8 cellular contexts compared by ENCODE assay signal in genomic region chr11:19742595-19743292, GRCh38. TPM values are rescaled to one million over a fixed set of nuclear protein-coding genes. Genes with fewer than 3 reads are reported as not detected.
DNase-seq lines count a peak whose midpoint lies in the region; ATAC-seq and TF ChIP-seq lines count a peak whose summit lies in the region.

No MANE protein-coding gene starts in this region.

- no peaks in the 10 kb centered on the region for H3K36me3 ChIP-seq in CD8-positive, alpha-beta memory T cell (ENCODE audit: insufficient read depth, low read length)
- no peaks in the 10 kb centered on the region for H3K36me3 ChIP-seq in KMS-11 (ENCODE audit: insufficient read depth)
- no peaks in the 10 kb centered on the region for H3K36me3 ChIP-seq in RWPE2 (ENCODE audit: low read depth)
- no peaks in the 10 kb centered on the region for H3K36me3 ChIP-seq in trophoblast cell (ENCODE audit: control insufficient read depth in 1 of 2, insufficient read depth in 2 of 2, low read length in 2 of 2)
- no peaks in the 10 kb centered on the region for H3K36me3 ChIP-seq in upper lobe of right lung

- TF ChIP-seq CTCF in KMS-11 (conservative IDR thresholded peaks at IDR 0.05; ENCODE audit: low read depth, low read length) (peak; percentile 85), RWPE2 (IDR thresholded peaks at IDR 0.05; ENCODE audit: poor library complexity, severe bottlenecking) (peak; percentile 92), upper lobe of right lung (IDR thresholded peaks at IDR 0.05) (peak; percentile 92)

- no peak overlapping the region for H4K12ac ChIP-seq in trophoblast cell (ENCODE audit: low read depth, low read length)

- no peaks in the 10 kb centered on the region for H3K4me1 Mint-ChIP-seq in CD8-positive, alpha-beta memory T cell

- H3K27me3 ChIP-seq in CD8-positive, alpha-beta memory T cell (ENCODE audit: insufficient read depth, low read length, poor library complexity, severe bottlenecking) = no peaks in the 10 kb centered on the region
- H3K27me3 ChIP-seq in KMS-11 (ENCODE audit: insufficient read depth, low read depth) (no peaks in the 10 kb centered on the region), RWPE2 (ENCODE audit: insufficient read depth, poor library complexity, severe bottlenecking) (no peaks in the 10 kb centered on the region), trophoblast cell (ENCODE audit: insufficient read depth, low read length) (no peaks in the 10 kb centered on the region), upper lobe of right lung (no peaks in the 10 kb centered on the region)

- H3K9me3 ChIP-seq in CD8-positive, alpha-beta memory T cell (ENCODE audit: low read length) = no peaks in the 10 kb centered on the region
- H3K9me3 ChIP-seq in RWPE2 (ENCODE audit: severe bottlenecking) (no peaks in the 10 kb centered on the region), trophoblast cell (ENCODE audit: insufficient read depth, low read depth, low read length) (no peaks in the 10 kb centered on the region), upper lobe of right lung (no peaks in the 10 kb centered on the region)

- H2BK5ac ChIP-seq in trophoblast cell (ENCODE audit: low read depth, low read length, poor library complexity) = no peak overlapping the region

- H3K18ac ChIP-seq in trophoblast cell (ENCODE audit: low read length) = no peak overlapping the region

- H3K4me1 ChIP-seq in CD8-positive, alpha-beta memory T cell (ENCODE audit: insufficient read depth, low read length) = no peaks in the 10 kb centered on the region
- H3K4me1 ChIP-seq in KMS-11 (ENCODE audit: low read depth, poor library complexity, severe bottlenecking) (no peaks in the 10 kb centered on the region), RWPE2 (ENCODE audit: insufficient read depth, poor library complexity, severe bottlenecking) (no peaks in the 10 kb centered on the region), trophoblast cell (ENCODE audit: control insufficient read depth in 1 of 2, insufficient read depth in 2 of 2, low read length in 2 of 2) (peaks cover 0 to 3% of the 10 kb centered on the region in 2 experiments), upper lobe of right lung (peaks cover 8% of the 10 kb centered on the region)

- H3K79me1 ChIP-seq in trophoblast cell (ENCODE audit: low read length) = no peaks in the 10 kb centered on the region

- no peak overlapping the region for H3K14ac ChIP-seq in trophoblast cell (ENCODE audit: low read length)

- no CpG with 5 or more reads among the region's 2 CpGs for WGBS in trophoblast cell (ENCODE audit: extremely low coverage, insufficient coverage, insufficient read length)

- no peaks in the 10 kb centered on the region for H3K36me3 Mint-ChIP-seq in CD8-positive, alpha-beta memory T cell

- H3K9ac ChIP-seq in KMS-11 (no peak overlapping the region), trophoblast cell (ENCODE audit: low read length) (no peak overlapping the region)

- no peak overlapping the region for H2AFZ ChIP-seq in KMS-11 (ENCODE audit: low read depth)
- no peak overlapping the region for H2AFZ ChIP-seq in trophoblast cell (ENCODE audit: insufficient read depth, low read length, poor library complexity)

- DNase-seq in CD8-positive, alpha-beta memory T cell = peak; percentile 31 to 79 (median 55)
- DNase-seq in RWPE2 (ENCODE audit: low spot score) = no peak
- DNase-seq in activated effector memory CD4-positive, alpha-beta T cell treated with anti-CD3 and anti-CD28 coated beads, Interleukin-2, amount 50 U/mL, for 16 hours = peak; percentile 88
- DNase-seq in glomerular endothelial cell (ENCODE audit: extremely low read depth, low read depth, low spot score) = peak; percentile 37
- peak; percentile 81 to 93 for DNase-seq in trophoblast cell
- peak; percentile 83 for DNase-seq in upper lobe of right lung

- H3K79me2 ChIP-seq in KMS-11 (ENCODE audit: insufficient read depth, low read depth) (no peaks in the 10 kb centered on the region), trophoblast cell (ENCODE audit: control insufficient read depth, insufficient read depth, low read length, poor library complexity) (no peaks in the 10 kb centered on the region)

- intact Hi-C loops in upper lobe of right lung (cut with DNase I) = loop anchor here (2.0 kb wide), 1 partner anchor 178 kb away; no protein-coding TSS in a partner anchor

- no peak overlapping the region for H4K91ac ChIP-seq in trophoblast cell (ENCODE audit: low read depth, low read length)

- H4K8ac ChIP-seq in trophoblast cell (ENCODE audit: low read depth, low read length) = no peak overlapping the region

- no peak overlapping the region for H3K4ac ChIP-seq in trophoblast cell (ENCODE audit: low read depth, low read length)

- H3K4me3 Mint-ChIP-seq in CD8-positive, alpha-beta memory T cell = no peak overlapping the region

- H4K20me1 ChIP-seq in KMS-11 (ENCODE audit: insufficient read depth) = no peaks in the 10 kb centered on the region

- H3K27ac ChIP-seq in CD8-positive, alpha-beta memory T cell (ENCODE audit: low read depth, low read length) = no peak overlapping the region
- H3K27ac ChIP-seq in KMS-11 (no peak overlapping the region), RWPE2 (ENCODE audit: poor library complexity, severe bottlenecking) (no peak overlapping the region), trophoblast cell (ENCODE audit: low read depth, low read length) (no peak overlapping the region), upper lobe of right lung (no peak overlapping the region)

- no peak overlapping the region for H3K4me3 ChIP-seq in CD8-positive, alpha-beta memory T cell (ENCODE audit: low read length)
- H3K4me3 ChIP-seq in KMS-11 (IDR thresholded peaks at IDR 0.05; ENCODE audit: insufficient read depth, low read depth, low read length) (no peak overlapping the region), RWPE2 (ENCODE audit: severe bottlenecking) (no peak overlapping the region), trophoblast cell (ENCODE audit: low read depth, low read length) (no peak overlapping the region), upper lobe of right lung (no peak overlapping the region)

- H3K27me3 Mint-ChIP-seq in CD8-positive, alpha-beta memory T cell = peaks cover 0 to 2% of the 10 kb centered on the region in 2 donors

- H3K27ac Mint-ChIP-seq in CD8-positive, alpha-beta memory T cell = no peak overlapping the region

- H2BK120ac ChIP-seq in trophoblast cell (ENCODE audit: insufficient read depth, low read length, poor library complexity) = no peak overlapping the region

- no peak overlapping the region for H3K4me2 ChIP-seq in KMS-11
- no peak overlapping the region for H3K4me2 ChIP-seq in trophoblast cell (ENCODE audit: low read length)

- H2AK5ac ChIP-seq in trophoblast cell (ENCODE audit: low read length) = no peak overlapping the region

- ATAC-seq in GM19452 (IDR thresholded peaks at IDR 0.05; ENCODE audit: unreplicated experiment) = peak; percentile 89
- peak; percentile 90 for ATAC-seq in RWPE2 (ENCODE audit: low read depth)
- peak; percentile 97 for ATAC-seq in upper lobe of right lung

- H2BK12ac ChIP-seq in trophoblast cell (ENCODE audit: low read length) = peak overlapping the region; percentile 23

- POLR2A ChIA-PET in CD8-positive, alpha-beta memory T cell (lab: Charles Lee) = no interaction called here

- no peaks in the 10 kb centered on the region for H3K9me3 Mint-ChIP-seq in CD8-positive, alpha-beta memory T cell

- CTCF ChIA-PET in CD8-positive, alpha-beta memory T cell (lab: Charles Lee) = interaction anchor here (0.7 to 2.7 kb wide), 21 partner anchors 8 to 189 kb away, joined by 3 to 75 read pairs (median 4); no protein-coding TSS in a partner anchor

- H3K23ac ChIP-seq in trophoblast cell (ENCODE audit: low read length) = no peak overlapping the region

RNA-seq across cellular contexts. Expression of gene NAV2, which starts 30.1 kb away (rescaled TPM):
- total RNA-seq in CD8-positive, alpha-beta memory T cell = 1 to 10 TPM in 1 of 2 experiments, under 1 TPM in 1; 0.42 to 1.2 TPM
- polyA plus RNA-seq in CD8-positive, alpha-beta memory T cell = 1.1 TPM
- 40.6 and 42.0 TPM in 2 replicates for total RNA-seq in glomerular endothelial cell
- 36.1 and 37.2 TPM in 2 replicates for polyA plus RNA-seq in trophoblast cell (2013)
- 44.8 TPM for total RNA-seq in upper lobe of right lung

Comparison
In these comparisons a context has a peak if more than half of its experiments do, and no peak if none do; other contexts are left out.
1. RNA of gene NAV2, which starts 30.1 kb away (total RNA-seq): 44.8 TPM in upper lobe of right lung (single experiment) and 40.6 to 42.0 TPM in glomerular endothelial cell; 0.42 to 1.2 TPM in CD8-positive, alpha-beta memory T cell; every median in the first group is over 10 times any median in the second.
2. Peak in every context shown above with its lines, with median percentiles within 50 percentile points of each other: ATAC-seq and CTCF ChIP-seq.